Comparison of ENCODE assay signal across 8 cellular contexts in the genomic region with DNA sequence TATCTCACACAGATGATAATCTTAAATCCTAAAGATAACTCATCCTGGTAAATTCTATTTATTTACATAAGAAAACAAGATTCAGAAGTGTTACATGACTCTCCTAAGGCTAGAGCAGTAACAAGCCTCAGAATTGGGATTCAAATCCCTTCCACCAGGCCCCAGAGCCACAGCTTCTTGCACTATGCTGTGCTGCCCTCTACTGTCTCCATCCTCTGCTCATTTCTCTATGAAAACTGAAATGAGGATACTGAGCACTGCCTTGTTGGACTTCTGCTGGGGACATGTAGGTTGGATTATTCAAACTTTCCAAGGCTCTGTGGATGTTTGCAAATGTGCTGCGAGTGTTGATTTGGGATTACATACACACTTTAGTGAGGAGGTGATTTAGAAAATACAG. TPM values are rescaled to one million over a fixed set of nuclear protein-coding genes. Genes with fewer than 3 reads are reported as not detected.
DNase-seq lines count a peak whose midpoint lies in the region; ATAC-seq, FAIRE-seq and TF ChIP-seq lines count a peak whose summit lies in the region.

No MANE protein-coding gene starts in this region.

- H3K4me3 ChIP-seq in BJ (ENCODE audit: low read depth, low read length) (no peak overlapping the region), epithelial cell of esophagus (ENCODE audit: low read length) (no peak overlapping the region), pancreas (no peak overlapping the region)

- H3K9me3 ChIP-seq in pancreas, result no peaks in the 10 kb centered on the region

- H3K27me3 ChIP-seq in BJ (ENCODE audit: control insufficient read depth, insufficient read depth, low read length) (no peaks in the 10 kb centered on the region), pancreas (no peaks in the 10 kb centered on the region)

- TF ChIP-seq CTCF in BJ (IDR thresholded peaks at IDR 0.05; ENCODE audit: insufficient read depth, low read depth, low read length) (peak; percentile 59), epithelial cell of esophagus (IDR thresholded peaks at IDR 0.05; ENCODE audit: insufficient read depth, low read depth, low read length, missing control alignments) (peak; percentile 73), pancreas (IDR thresholded peaks at IDR 0.05) (no peak)

- no peaks in the 10 kb centered on the region for H3K4me1 ChIP-seq in pancreas

- POLR2A ChIA-PET in BJ (lab: Charles Lee), result no interaction called here

- CTCF ChIA-PET in BJ (lab: Yijun Ruan, JAX), result interaction anchor here (3.2 kb wide), 1 partner anchor 10 kb away, joined by 11 read pairs; no protein-coding TSS in a partner anchor

- FAIRE-seq in RCC 7860 (lab: Jason Lieb, UNC) (no peak), pancreas (lab: Jason Lieb, UNC) (no peak)

- intact Hi-C loops in pancreas (cut with DNase I), result no loop called here

- WGBS in pancreas, 2 donors, result 60 to 76% methylated on average over 1 of the region's 1 CpG

- no peak for DNase-seq in BJ (ENCODE audit: low read depth)
- peak; percentile 58 for DNase-seq in HT-29 (ENCODE audit: low spot score)
- DNase-seq in RCC 7860 (ENCODE audit: low spot score), result peak; percentile 33
- peak; percentile 57 for DNase-seq in epithelial cell of esophagus (ENCODE audit: low read depth)
- DNase-seq in pancreas, result peak in 1 of 6 donors; percentile 19
- DNase-seq in NOMO-1 (lab: John Stamatoyannopoulos, UW; ENCODE audit: unreplicated experiment in 2 of 2), result no peak

- H3K36me3 ChIP-seq in BJ (ENCODE audit: control insufficient read depth, insufficient read depth, low read length) (peaks cover 4% of the 10 kb centered on the region), pancreas (peaks cover 0 to 22% (median 14%) of the 10 kb centered on the region in 3 donors)

- ATAC-seq in GM18519 (IDR thresholded peaks at IDR 0.05; ENCODE audit: low FRiP score, unreplicated experiment) (peak; percentile 61), pancreas (peak; percentile 40 to 74 (median 72)), HG02970 (IDR thresholded peaks at IDR 0.05; ENCODE audit: low FRiP score, unreplicated experiment) (no peak)

- H3K27ac ChIP-seq in pancreas, result no peak overlapping the region

RNA-seq across cellular contexts. Expression of gene C12orf50, which starts 23.5 kb away (rescaled TPM):
- polyA plus RNA-seq in BJ (2011; rRNA removed), result not detected in 2 replicates
- 0.05 TPM in 1 of 2 replicates, not detected in the other for polyA minus RNA-seq in BJ (2011; rRNA and poly(A)+ RNA removed)
- not detected in 2 replicates for total RNA-seq in HT-29 (2014; rRNA removed; shearing (Covaris generic))
- under 1 TPM in 3 of 6 donors, not detected in 3; 0.05 to 0.12 (median 0.09) TPM for total RNA-seq in pancreas
- polyA plus RNA-seq in pancreas, result not detected

Comparison
In these comparisons a context has a peak if more than half of its experiments do, and no peak if none do; other contexts are left out.
1. DNase-seq: peak in HT-29 (single experiment), RCC 7860 (single experiment) and epithelial cell of esophagus (single experiment); none in BJ (single experiment) and NOMO-1 (0 of 2).
2. CTCF ChIP-seq: peak in BJ (single experiment) and epithelial cell of esophagus (single experiment); none in pancreas (0 of 4).